20 cellular contexts compared by ENCODE assay signal in the genomic region with DNA sequence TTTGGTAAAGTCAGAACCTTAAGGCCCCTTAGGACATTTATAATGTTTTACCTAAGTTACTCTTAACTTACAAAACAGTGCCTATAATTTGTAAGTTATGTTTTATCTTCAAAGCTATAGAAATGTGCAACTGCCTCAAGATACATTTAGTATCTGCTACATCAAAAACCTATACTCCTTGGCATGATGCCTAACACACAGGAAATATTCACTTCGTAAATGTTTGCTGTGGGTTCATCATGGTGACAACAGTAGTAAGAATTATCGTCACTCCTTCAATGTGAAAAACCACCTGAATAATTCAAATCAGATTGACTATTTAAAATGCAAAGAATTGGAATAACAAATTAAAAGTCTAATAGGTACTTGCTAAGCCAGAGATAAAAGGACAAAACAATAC.
DNase-seq lines count a peak whose midpoint lies in the region; ATAC-seq, FAIRE-seq and TF ChIP-seq lines count a peak whose summit lies in the region.
"Had no signal": no experiment of that assay in that cellular context is flagged by ENCODE, and none has a peak within 500 bp of the region (broad histone marks: within the 10 kb centered on the region; RNA-seq: fewer than 3 reads in every experiment).

No MANE protein-coding gene starts in this region.

- H2AFZ ChIP-seq in Loucy (ENCODE audit: low read length) (no peak overlapping the region), astrocyte (ENCODE audit: low read depth, low read length) (no peak overlapping the region)

- CTCF ChIA-PET in CD8-positive, alpha-beta T cell (lab: Charles Lee) = no interaction called here
- CTCF ChIA-PET in activated naive CD4-positive, alpha-beta T cell treated with anti-CD3 and anti-CD28 coated beads, Interleukin-2, amount 10 ng/mL, durations not matched to agents 7 days and 5 days (lab: Charles Lee) = no interaction called here

- H3K27ac ChIP-seq in CD8-positive, alpha-beta T cell (ENCODE audit: low read depth, low read length) = no peak overlapping the region
- no peak overlapping the region for H3K27ac ChIP-seq in astrocyte (ENCODE audit: low read depth, low read length)

- no peaks in the 10 kb centered on the region for H3K36me3 ChIP-seq in CD8-positive, alpha-beta T cell (ENCODE audit: insufficient read depth, low read length)
- H3K36me3 ChIP-seq in Loucy (ENCODE audit: insufficient read depth, low read length) (peaks cover 17% of the 10 kb centered on the region; the same call in 1 of the 2 replicates), astrocyte (ENCODE audit: insufficient read depth, low read length) (no peaks in the 10 kb centered on the region)

- H3K9me3 Mint-ChIP-seq in CD8-positive, alpha-beta T cell = no peaks in the 10 kb centered on the region
- H3K9me3 Mint-ChIP-seq in astrocyte (ENCODE audit: unreplicated experiment) = no peaks in the 10 kb centered on the region
- H3K9me3 Mint-ChIP-seq in naive thymus-derived CD8-positive, alpha-beta T cell = no peaks in the 10 kb centered on the region
- H3K9me3 Mint-ChIP-seq in endothelial cell (ENCODE audit: unreplicated experiment) = no peaks in the 10 kb centered on the region
- no peaks in the 10 kb centered on the region for H3K9me3 Mint-ChIP-seq in activated naive CD4-positive, alpha-beta T cell treated with anti-CD3 and anti-CD28 coated beads, Interleukin-2, amount 10 ng/mL, durations not matched to agents 7 days and 5 days
- H3K9me3 Mint-ChIP-seq: HFFc6 had no signal

- H3K27me3 ChIP-seq in CD8-positive, alpha-beta T cell (ENCODE audit: insufficient read depth, low read length) = no peaks in the 10 kb centered on the region
- H3K27me3 ChIP-seq in Loucy (ENCODE audit: insufficient read depth, low read length, poor library complexity, severe bottlenecking) (no peaks in the 10 kb centered on the region), astrocyte (ENCODE audit: insufficient read depth, low read length) (no peaks in the 10 kb centered on the region)

- peak overlapping the region; percentile 1 for H3K27ac Mint-ChIP-seq in CD8-positive, alpha-beta T cell
- H3K27ac Mint-ChIP-seq in astrocyte (ENCODE audit: unreplicated experiment) (no peak overlapping the region), endothelial cell (ENCODE audit: unreplicated experiment) (no peak overlapping the region)
- peak overlapping the region in 1 of 10 donors; percentile 13 for H3K27ac Mint-ChIP-seq in naive thymus-derived CD8-positive, alpha-beta T cell
- H3K27ac Mint-ChIP-seq in activated naive CD4-positive, alpha-beta T cell treated with anti-CD3 and anti-CD28 coated beads, Interleukin-2, amount 10 ng/mL, durations not matched to agents 7 days and 5 days = no peak overlapping the region

- H3K4me3 Mint-ChIP-seq in CD8-positive, alpha-beta T cell = no peak overlapping the region
- no peak overlapping the region for H3K4me3 Mint-ChIP-seq in astrocyte (ENCODE audit: unreplicated experiment)
- no peak overlapping the region for H3K4me3 Mint-ChIP-seq in naive thymus-derived CD8-positive, alpha-beta T cell
- no peak overlapping the region for H3K4me3 Mint-ChIP-seq in endothelial cell (ENCODE audit: unreplicated experiment)
- H3K4me3 Mint-ChIP-seq in activated naive CD4-positive, alpha-beta T cell treated with anti-CD3 and anti-CD28 coated beads, Interleukin-2, amount 10 ng/mL, durations not matched to agents 7 days and 5 days = no peak overlapping the region
- H3K4me3 Mint-ChIP-seq: HFFc6 had no signal

- intact Hi-C loops in CD8-positive, alpha-beta T cell (cut with DNase I, micrococcal nuclease) = no loop called here

- H3F3A ChIP-seq in Loucy (ENCODE audit: low read depth) = no peaks in the 10 kb centered on the region; the same call in 1 of the 2 replicates

- POLR2A ChIA-PET in CD8-positive, alpha-beta T cell (lab: Charles Lee) = no interaction called here
- POLR2A ChIA-PET in naive thymus-derived CD8-positive, alpha-beta T cell (lab: Charles Lee) = no interaction called here

- peaks cover 7% of the 10 kb centered on the region for H3K4me1 Mint-ChIP-seq in CD8-positive, alpha-beta T cell (ENCODE audit: low read depth)
- peaks cover 5% of the 10 kb centered on the region for H3K4me1 Mint-ChIP-seq in astrocyte (ENCODE audit: low read depth, unreplicated experiment)
- H3K4me1 Mint-ChIP-seq in naive thymus-derived CD8-positive, alpha-beta T cell = peaks cover 0 to 4% (median 1%) of the 10 kb centered on the region in 4 donors
- no peaks in the 10 kb centered on the region for H3K4me1 Mint-ChIP-seq in endothelial cell (ENCODE audit: unreplicated experiment)
- H3K4me1 Mint-ChIP-seq in activated naive CD4-positive, alpha-beta T cell treated with anti-CD3 and anti-CD28 coated beads, Interleukin-2, amount 10 ng/mL, durations not matched to agents 7 days and 5 days = peaks cover 2% of the 10 kb centered on the region

- H3K4me2 ChIP-seq in Loucy (ENCODE audit: low read depth, low read length, poor library complexity, severe bottlenecking) (peak overlapping the region; percentile 4), astrocyte (ENCODE audit: low read length) (no peak overlapping the region)

- H3K9me3 ChIP-seq in CD8-positive, alpha-beta T cell (ENCODE audit: low read length) = no peaks in the 10 kb centered on the region
- H3K9me3 ChIP-seq in Loucy (ENCODE audit: insufficient read depth, low read depth, low read length) (no peaks in the 10 kb centered on the region), astrocyte (ENCODE audit: insufficient read depth, low read depth, low read length) (no peaks in the 10 kb centered on the region)
- H3K9me3 ChIP-seq: HAP-1 had no signal

- H3K79me2 ChIP-seq in Loucy (ENCODE audit: insufficient read depth, low read length) = no peaks in the 10 kb centered on the region
- H3K79me2 ChIP-seq in astrocyte (ENCODE audit: insufficient read depth, low read length) = no peaks in the 10 kb centered on the region

- no peak overlapping the region for H3K4me3 ChIP-seq in CD8-positive, alpha-beta T cell (ENCODE audit: low read depth, low read length)
- H3K4me3 ChIP-seq in Loucy (ENCODE audit: low read length, poor library complexity, severe bottlenecking) = no peak overlapping the region
- no peak overlapping the region for H3K4me3 ChIP-seq in astrocyte (ENCODE audit: insufficient read depth, low read depth, low read length)
- H3K4me3 ChIP-seq: HAP-1 had no signal

- no peaks in the 10 kb centered on the region for H3K4me1 ChIP-seq in CD8-positive, alpha-beta T cell (ENCODE audit: insufficient read depth, low read length)
- H3K4me1 ChIP-seq in Loucy (ENCODE audit: insufficient read depth, low read length, poor library complexity, severe bottlenecking) = peaks cover 10% of the 10 kb centered on the region
- peaks cover 4% of the 10 kb centered on the region for H3K4me1 ChIP-seq in astrocyte (ENCODE audit: insufficient read depth, low read length)

- H4K20me1 ChIP-seq in Loucy (ENCODE audit: insufficient read depth, low read length, poor library complexity, severe bottlenecking) = no peaks in the 10 kb centered on the region
- no peaks in the 10 kb centered on the region for H4K20me1 ChIP-seq in astrocyte (ENCODE audit: insufficient read depth, low read length)

- H3K9ac ChIP-seq in Loucy (ENCODE audit: low read depth, low read length, poor library complexity, severe bottlenecking) = no peak overlapping the region
- no peak overlapping the region for H3K9ac ChIP-seq in astrocyte (ENCODE audit: low read length)

- peak; percentile 13 for FAIRE-seq in astrocyte (lab: Jason Lieb, UNC)
- FAIRE-seq: GM12891, GM18507, H54 had no signal

- no peaks in the 10 kb centered on the region for H3K9me2 ChIP-seq in Loucy (replicated peaks; ENCODE audit: low read depth, low read length)

- peak; percentile 51 for ATAC-seq in CD8-positive, alpha-beta T cell
- ATAC-seq in naive thymus-derived CD8-positive, alpha-beta T cell = peak; percentile 39 to 54
- ATAC-seq in omental fat pad (ENCODE audit: low FRiP score) = no peak

- no peaks in the 10 kb centered on the region for H3K36me3 Mint-ChIP-seq in CD8-positive, alpha-beta T cell
- no peaks in the 10 kb centered on the region for H3K36me3 Mint-ChIP-seq in astrocyte (ENCODE audit: low read depth, unreplicated experiment)
- no peaks in the 10 kb centered on the region for H3K36me3 Mint-ChIP-seq in naive thymus-derived CD8-positive, alpha-beta T cell
- H3K36me3 Mint-ChIP-seq in endothelial cell (ENCODE audit: low read depth, unreplicated experiment) = no peaks in the 10 kb centered on the region
- peaks cover 10% of the 10 kb centered on the region for H3K36me3 Mint-ChIP-seq in activated naive CD4-positive, alpha-beta T cell treated with anti-CD3 and anti-CD28 coated beads, Interleukin-2, amount 10 ng/mL, durations not matched to agents 7 days and 5 days

- DNase-seq in CD8-positive, alpha-beta T cell = no peak
- DNase-seq in astrocyte (ENCODE audit: low read depth) (no peak), endothelial cell (ENCODE audit: low spot score) (no peak), mesenteric fat pad (ENCODE audit: low spot score) (no peak), omental fat pad (ENCODE audit: low spot score) (no peak)
- DNase-seq in naive thymus-derived CD8-positive, alpha-beta T cell = peak in 3 of 10 donors; percentile 22 to 45 (median 38)
- DNase-seq in activated naive CD4-positive, alpha-beta T cell treated with anti-CD3 and anti-CD28 coated beads, Interleukin-2, amount 10 ng/mL, durations not matched to agents 7 days and 5 days = no peak
- DNase-seq: C1 segment of cervical spinal cord, Calu3, COR-L47, DMS53, DMS79 treated with DMSO at 0.1 percent for 48 hours, GF-D8, GOT3, HFFc6 had no signal

- no peak for TF ChIP-seq CTCF in CD8-positive, alpha-beta T cell (IDR thresholded peaks at IDR 0.05)
- TF ChIP-seq CTCF in Loucy (conservative IDR thresholded peaks at IDR 0.05; ENCODE audit: low read length) (no peak), astrocyte (IDR thresholded peaks at IDR 0.05; ENCODE audit: insufficient read depth, low read depth, low read length) (no peak), endothelial cell (IDR thresholded peaks at IDR 0.05; ENCODE audit: unreplicated experiment) (no peak), omental fat pad (IDR thresholded peaks at IDR 0.05) (no peak)

- H3K27me3 Mint-ChIP-seq in CD8-positive, alpha-beta T cell (ENCODE audit: low read depth) = no peaks in the 10 kb centered on the region
- H3K27me3 Mint-ChIP-seq in astrocyte (ENCODE audit: low read depth, unreplicated experiment) = no peaks in the 10 kb centered on the region
- no peaks in the 10 kb centered on the region for H3K27me3 Mint-ChIP-seq in naive thymus-derived CD8-positive, alpha-beta T cell
- H3K27me3 Mint-ChIP-seq in endothelial cell (ENCODE audit: unreplicated experiment) = no peaks in the 10 kb centered on the region
- H3K27me3 Mint-ChIP-seq in activated naive CD4-positive, alpha-beta T cell treated with anti-CD3 and anti-CD28 coated beads, Interleukin-2, amount 10 ng/mL, durations not matched to agents 7 days and 5 days = no peaks in the 10 kb centered on the region
